ENCODE assay signal across 13 cellular contexts in genomic region chr9:129283290-129283691, GRCh38.
DNase-seq lines count a peak whose midpoint lies in the region; ATAC-seq and TF ChIP-seq lines count a peak whose summit lies in the region.
"Had no signal": no experiment of that assay in that cellular context is flagged by ENCODE, and none has a peak within 500 bp of the region (broad histone marks: within the 10 kb centered on the region; RNA-seq: fewer than 3 reads in every experiment).

No MANE protein-coding gene starts in this region.

- H3K9me3 ChIP-seq in left ventricle myocardium inferior (replicated peaks) (no peaks in the 10 kb centered on the region), vagina (no peaks in the 10 kb centered on the region)
- H3K9me3 ChIP-seq: mucosa of descending colon had no signal

- ATAC-seq in Right ventricle myocardium superior (ENCODE audit: poor library complexity) (peak; percentile 40), Right ventricle myocardium inferior (no peak), GM21447 (IDR thresholded peaks at IDR 0.05; ENCODE audit: unreplicated experiment) (no peak), HG03571 (IDR thresholded peaks at IDR 0.05; ENCODE audit: unreplicated experiment) (no peak)
- ATAC-seq: mucosa of descending colon, PC-3 had no signal

- intact Hi-C loops in Right ventricle myocardium superior (cut with DNase I) = no loop called here
- intact Hi-C loops in Right ventricle myocardium inferior (cut with DNase I) = no loop called here
- intact Hi-C loops in left ventricle myocardium inferior (cut with micrococcal nuclease) = no loop called here
- intact Hi-C loops in posterior vena cava (cut with DNase I) = no loop called here
- intact Hi-C loops in vagina (cut with DNase I) = no loop called here

- H3K27ac ChIP-seq in left ventricle myocardium inferior (replicated peaks) (peak overlapping the region; percentile 64), vagina (no peak overlapping the region)
- H3K27ac ChIP-seq: epithelial cell of prostate had no signal

- H3K4me1 ChIP-seq in left ventricle myocardium inferior = peaks cover 16% of the 10 kb centered on the region
- H3K4me1 ChIP-seq in vagina = no peaks in the 10 kb centered on the region

- TF ChIP-seq CTCF in left ventricle myocardium inferior (IDR thresholded peaks at IDR 0.05; ENCODE audit: borderline replicate concordance) = no peak
- TF ChIP-seq CTCF in vagina (IDR thresholded peaks at IDR 0.05) = no peak

- H3K4me3 ChIP-seq in left ventricle myocardium inferior = peak overlapping the region; percentile 61
- H3K4me3 ChIP-seq in vagina = peak overlapping the region; percentile 8 to 38
- H3K4me3 ChIP-seq: mucosa of descending colon had no signal

- H3K27me3 ChIP-seq in left ventricle myocardium inferior (ENCODE audit: low read depth) (no peaks in the 10 kb centered on the region), vagina (no peaks in the 10 kb centered on the region)

- H3K36me3 ChIP-seq in left ventricle myocardium inferior (no peaks in the 10 kb centered on the region), vagina (no peaks in the 10 kb centered on the region)

- TF ChIP-seq POLR2A in vagina (IDR thresholded peaks at IDR 0.05) = no peak

- DNase-seq in Right ventricle myocardium superior (no peak), Right ventricle myocardium inferior (ENCODE audit: missing footprints) (no peak), left ventricle myocardium inferior (no peak), posterior vena cava (ENCODE audit: low spot score) (peak; percentile 78), vagina (ENCODE audit: extremely low spot score in 2 of 2) (peak in 1 of 2 donors; percentile 91), NCI-H1048 (lab: John Stamatoyannopoulos, UW) (no peak)
- DNase-seq: NCI-H187, NCI-H524, PC-3 had no signal
